In the genomic region with DNA sequence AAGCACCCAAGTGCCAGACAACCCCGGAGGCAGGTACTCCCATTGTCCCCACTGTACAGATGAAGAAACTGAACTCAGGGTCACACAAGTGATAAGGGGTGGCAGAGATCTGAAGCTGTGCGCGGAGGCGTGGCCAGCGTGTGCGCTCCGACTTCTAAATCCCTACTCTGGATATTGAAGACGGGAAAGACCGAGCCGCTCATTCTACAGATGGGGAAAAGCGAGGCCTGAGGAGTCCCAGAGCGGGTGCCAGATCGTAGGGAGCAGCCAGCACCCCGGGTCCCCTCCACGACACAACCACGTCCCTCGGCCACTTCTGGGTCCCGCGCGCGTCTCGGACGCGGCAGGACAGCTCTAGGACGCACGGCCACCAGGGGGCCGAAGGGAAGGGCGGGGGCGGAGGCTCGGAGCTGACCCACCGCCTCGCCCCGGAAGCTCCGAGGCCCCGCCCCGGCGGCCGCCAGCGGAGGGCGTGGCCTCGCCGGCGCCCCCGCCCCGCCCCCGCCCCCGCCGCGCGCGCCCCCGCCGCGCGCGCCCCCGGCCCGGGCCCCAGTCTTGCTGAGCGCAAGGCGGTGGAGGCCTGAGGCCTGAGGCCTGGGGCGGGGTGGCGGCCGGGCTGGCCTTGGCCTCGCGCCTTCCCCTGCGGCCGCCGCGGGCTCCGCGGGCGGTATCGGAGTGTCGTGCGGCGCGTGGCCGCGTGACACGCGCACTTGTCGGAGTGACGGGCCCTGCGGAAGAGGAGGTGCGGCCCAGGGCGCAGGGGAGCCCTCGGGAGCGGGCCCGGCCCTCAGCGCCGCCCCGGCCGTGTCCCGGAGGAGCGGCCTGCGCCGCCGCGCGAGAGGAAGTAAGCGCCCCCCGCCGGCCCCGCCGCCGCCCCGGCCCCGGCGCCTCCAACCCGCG, we compare ENCODE assay signal across 8 cellular contexts. TPM values are rescaled to one million over a fixed set of nuclear protein-coding genes. Genes with fewer than 3 reads are reported as not detected.
DNase-seq lines count a peak whose midpoint lies in the region; ATAC-seq, FAIRE-seq and TF ChIP-seq lines count a peak whose summit lies in the region.

TSS of gene H6PD (plus strand) at position 552 of the 900 bp plus-strand sequence. CDS start 10,161 bp downstream, outside the sequence.

- DNase-seq in NCI-H345 (lab: John Stamatoyannopoulos, UW) (peak; percentile 63), NCI-H345 treated with DMSO at 0.1 percent for 48 hours (lab: John Stamatoyannopoulos, UW; ENCODE audit: unreplicated experiment) (no peak), NCI-H1105 treated with DMSO at 0.1 percent for 48 hours (lab: John Stamatoyannopoulos, UW) (peak; percentile 53), bronchial epithelial cell (ENCODE audit: low read depth) (peak; percentile 49), iris pigment epithelial cell (ENCODE audit: low read depth) (peak; percentile 83)
- DNase-seq in stimulated activated CD4-positive, alpha-beta T cell treated with anti-CD3 and anti-CD28 coated beads, Interleukin-12 subunit alpha, Interleukin-12 subunit beta, amount 100 ng/mL, for 4 hours = peak; percentile 65

- FAIRE-seq in bronchial epithelial cell (lab: Jason Lieb, UNC) = no peak

- peak; percentile 76 for ATAC-seq in HG02623 (IDR thresholded peaks at IDR 0.05; ENCODE audit: unreplicated experiment)

- H3K4me3 ChIP-seq in WI38 (ENCODE audit: low read depth, low read length) (peak within 1 kb of the TSS; percentile 75), bronchial epithelial cell (ENCODE audit: low read depth, low read length) (peak within 1 kb of the TSS; percentile 67)

- no peaks in the 10 kb centered on the region for H3K36me3 ChIP-seq in bronchial epithelial cell (ENCODE audit: control insufficient read depth, insufficient read depth, low read length)

- no peaks in the 10 kb centered on the region for H3K27me3 ChIP-seq in bronchial epithelial cell (ENCODE audit: control insufficient read depth, insufficient read depth, low read length)

- peak; percentile 72; the same call in 1 of the 2 replicates for TF ChIP-seq CTCF in WI38 (IDR thresholded peaks at IDR 0.05; ENCODE audit: low read depth, low read length)
- peak; percentile 77 for TF ChIP-seq CTCF in bronchial epithelial cell (IDR thresholded peaks at IDR 0.05; ENCODE audit: insufficient read depth, low read length, severe bottlenecking)

RNA-seq across cellular contexts. Expression of gene H6PD, which starts in this region (rescaled TPM):
- total RNA-seq in bronchial epithelial cell = 5.5 and 9.9 TPM in 2 replicates
